In the genomic region with DNA sequence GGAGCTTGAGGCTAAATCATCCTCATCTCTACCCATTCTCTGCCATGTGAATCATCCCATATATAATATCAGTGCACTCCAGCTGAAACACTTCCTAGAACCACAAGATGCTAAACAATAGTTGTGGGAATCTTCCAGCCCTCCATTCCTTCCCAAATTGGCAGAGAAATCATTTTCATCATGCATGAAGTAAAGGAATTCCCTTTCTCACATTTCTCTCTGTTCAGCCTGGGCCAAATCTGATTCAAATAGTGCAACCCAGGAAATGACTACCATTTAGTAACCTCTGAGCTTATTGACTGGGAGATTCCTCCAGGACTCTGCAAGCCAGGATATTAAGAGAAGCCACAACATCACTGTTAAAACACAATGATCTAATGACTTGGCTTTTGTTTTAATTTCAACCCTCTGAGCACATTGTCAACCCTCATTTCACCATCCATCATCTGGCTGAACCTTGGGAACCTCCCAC, we compare ENCODE assay signal across 14 cellular contexts.
DNase-seq lines count a peak whose midpoint lies in the region; TF ChIP-seq lines count a peak whose summit lies in the region.
"Had no signal": no experiment of that assay in that cellular context is flagged by ENCODE, and none has a peak within 500 bp of the region (broad histone marks: within the 10 kb centered on the region; RNA-seq: fewer than 3 reads in every experiment).

No MANE protein-coding gene starts in this region.

- no peak for DNase-seq in CD4-positive, alpha-beta memory T cell
- DNase-seq in M059J (ENCODE audit: low read depth): peak; percentile 84
- DNase-seq in epithelial cell of esophagus (ENCODE audit: low read depth): peak; percentile 48
- peak; percentile 72 for DNase-seq in myocyte (ENCODE audit: low read depth)
- no peak for DNase-seq in GDM1 (lab: John Stamatoyannopoulos, UW)
- DNase-seq in SHP77 treated with DMSO at 0.1 percent for 48 hours (lab: John Stamatoyannopoulos, UW): no peak
- no peak for DNase-seq in COLO668 (lab: John Stamatoyannopoulos, UW; ENCODE audit: unreplicated experiment)
- DNase-seq in COR-L47 (lab: John Stamatoyannopoulos, UW): no peak
- DNase-seq: activated CD4-positive, alpha-beta T cell treated with anti-CD3 and anti-CD28 coated beads, Interleukin-2, amount 10 ng/mL, durations not matched to agents 7 days and 5 days; DMS79 treated with DMSO at 0.1 percent for 48 hours; KG1; NCI-H446 had no signal

- peaks cover 11% of the 10 kb centered on the region for H3K36me3 ChIP-seq in CD4-positive, alpha-beta memory T cell (ENCODE audit: insufficient read depth, low read length)

- H3K4me1 Mint-ChIP-seq in CD4-positive, alpha-beta memory T cell: peaks cover 0 to 6% (median 2%) of the 10 kb centered on the region in 4 donors
- H3K4me1 Mint-ChIP-seq: activated CD4-positive, alpha-beta T cell treated with anti-CD3 and anti-CD28 coated beads, Interleukin-2, amount 10 ng/mL, durations not matched to agents 7 days and 5 days had no signal

- no peaks in the 10 kb centered on the region for H3K4me1 ChIP-seq in CD4-positive, alpha-beta memory T cell (ENCODE audit: insufficient read depth, low read length)

- H3K27ac Mint-ChIP-seq in CD4-positive, alpha-beta memory T cell: peak overlapping the region in 4 of 7 donors; percentile 2 to 76 (median 36)
- H3K27ac Mint-ChIP-seq: activated CD4-positive, alpha-beta T cell treated with anti-CD3 and anti-CD28 coated beads, Interleukin-2, amount 10 ng/mL, durations not matched to agents 7 days and 5 days had no signal

- no peak overlapping the region for H3K4me3 Mint-ChIP-seq in CD4-positive, alpha-beta memory T cell
- H3K4me3 Mint-ChIP-seq: activated CD4-positive, alpha-beta T cell treated with anti-CD3 and anti-CD28 coated beads, Interleukin-2, amount 10 ng/mL, durations not matched to agents 7 days and 5 days; stimulated activated naive CD8-positive, alpha-beta T cell treated with anti-CD3 and anti-CD28 coated beads, Interleukin-15, Interleukin-2, amounts not matched to agents 100 ng/mL and 50 ng/mL, for 24 hours had no signal

- no peak overlapping the region for H3K4me3 ChIP-seq in CD4-positive, alpha-beta memory T cell (ENCODE audit: low read length in 2 of 2)
- H3K4me3 ChIP-seq in epithelial cell of esophagus (ENCODE audit: low read length): no peak overlapping the region
- H3K4me3 ChIP-seq: SK-N-MC had no signal

- CTCF ChIA-PET in CD4-positive, alpha-beta memory T cell (lab: Charles Lee; ENCODE audit: partially characterized antibody): no interaction called here

- no peaks in the 10 kb centered on the region for H3K9me3 ChIP-seq in CD4-positive, alpha-beta memory T cell (ENCODE audit: control insufficient read depth in 1 of 2, low read length in 2 of 2)

- no peaks in the 10 kb centered on the region for H3K27me3 ChIP-seq in CD4-positive, alpha-beta memory T cell (ENCODE audit: insufficient read depth, low read length)

- peaks cover 0 to 3% (median 0%) of the 10 kb centered on the region in 8 donors for H3K9me3 Mint-ChIP-seq in CD4-positive, alpha-beta memory T cell

- H3K27me3 Mint-ChIP-seq in CD4-positive, alpha-beta memory T cell: no peaks in the 10 kb centered on the region
- H3K27me3 Mint-ChIP-seq: activated CD4-positive, alpha-beta T cell treated with anti-CD3 and anti-CD28 coated beads, Interleukin-2, amount 10 ng/mL, durations not matched to agents 7 days and 5 days; stimulated activated naive CD8-positive, alpha-beta T cell treated with anti-CD3 and anti-CD28 coated beads, Interleukin-15, Interleukin-2, amounts not matched to agents 100 ng/mL and 50 ng/mL, for 24 hours had no signal

- intact Hi-C loops in CD4-positive, alpha-beta memory T cell (cut with micrococcal nuclease): no loop called here

- TF ChIP-seq CTCF in epithelial cell of esophagus (IDR thresholded peaks at IDR 0.05; ENCODE audit: insufficient read depth, low read depth, low read length, missing control alignments): no peak

- H3K36me3 Mint-ChIP-seq in CD4-positive, alpha-beta memory T cell: peaks cover 12 to 16% of the 10 kb centered on the region in 2 donors

- no peak overlapping the region for H3K27ac ChIP-seq in CD4-positive, alpha-beta memory T cell (ENCODE audit: low read depth, low read length)
- H3K27ac ChIP-seq: SK-N-MC had no signal

- POLR2A ChIA-PET in CD4-positive, alpha-beta memory T cell (lab: Charles Lee; ENCODE audit: partially characterized antibody): no interaction called here

Comparison
In these comparisons a context has a peak if more than half of its experiments do, and no peak if none do; other contexts are left out.
1. DNase-seq: peak in M059J (single experiment), epithelial cell of esophagus (single experiment) and myocyte (single experiment); none in CD4-positive, alpha-beta memory T cell (0 of 5), GDM1 (single experiment), SHP77 treated with DMSO at 0.1 percent for 48 hours (single experiment), COLO668 (single experiment) and COR-L47 (single experiment).